ENCODE assay signal across 11 cellular contexts in genomic region chrX:53087378-53087777, GRCh38. TPM values are rescaled to one million over a fixed set of nuclear protein-coding genes. Genes with fewer than 3 reads are reported as not detected.
DNase-seq lines count a peak whose midpoint lies in the region; ATAC-seq, FAIRE-seq and TF ChIP-seq lines count a peak whose summit lies in the region.
"Had no signal": no experiment of that assay in that cellular context is flagged by ENCODE, and none has a peak within 500 bp of the region (broad histone marks: within the 10 kb centered on the region; RNA-seq: fewer than 3 reads in every experiment).

No MANE protein-coding gene starts in this region.

- intact Hi-C loops in activated CD8-positive, alpha-beta T cell treated with anti-CD3 and anti-CD28 coated beads for 36 hours (cut with micrococcal nuclease), result no loop called here
- intact Hi-C loops in activated B cell treated with CpG ODN at 0.5 μM for 24 hours (cut with micrococcal nuclease), result loop anchor here (5.0 to 10.0 kb wide), 2 partner anchors 597 to 1600 kb away; partner anchors contain the start of gene HUWE1
- intact Hi-C loops in lower lobe of right lung (cut with DNase I), result no loop called here

- H3K9me3 ChIP-seq in lower lobe of right lung, result no peaks in the 10 kb centered on the region
- H3K9me3 ChIP-seq in thoracic aorta, result no peaks in the 10 kb centered on the region
- H3K9me3 ChIP-seq: pancreas had no signal

- H3K27ac ChIP-seq in lower lobe of right lung (peak overlapping the region; percentile 46), thoracic aorta (peak overlapping the region; percentile 95 to 96)

- ATAC-seq in activated CD8-positive, alpha-beta T cell treated with anti-CD3 and anti-CD28 coated beads for 36 hours, result no peak
- ATAC-seq in activated CD8-positive, alpha-beta T cell treated with anti-CD3 and anti-CD28 coated beads, Interleukin-2, amount 10 ng/mL, durations not matched to agents 7 days and 5 days, result no peak
- ATAC-seq in activated B cell treated with CpG ODN at 0.5 μM for 24 hours (ENCODE audit: low read depth) (no peak), lower lobe of right lung (no peak), thoracic aorta (ENCODE audit: insufficient number of reproducible peaks, low FRiP score, low read depth) (no peak), HG02623 (IDR thresholded peaks at IDR 0.05; ENCODE audit: unreplicated experiment) (no peak), GM18502 (IDR thresholded peaks at IDR 0.05; ENCODE audit: poor library complexity, unreplicated experiment) (no peak)

- H3K27me3 Mint-ChIP-seq in activated CD8-positive, alpha-beta T cell treated with anti-CD3 and anti-CD28 coated beads for 36 hours, result no peaks in the 10 kb centered on the region
- no peaks in the 10 kb centered on the region for H3K27me3 Mint-ChIP-seq in activated CD8-positive, alpha-beta T cell treated with anti-CD3 and anti-CD28 coated beads, Interleukin-2, amount 10 ng/mL, durations not matched to agents 7 days and 5 days (ENCODE audit: low read depth)
- H3K27me3 Mint-ChIP-seq in activated B cell treated with CpG ODN at 0.5 μM for 24 hours, result no peaks in the 10 kb centered on the region

- peaks cover 51% of the 10 kb centered on the region for H3K36me3 Mint-ChIP-seq in activated CD8-positive, alpha-beta T cell treated with anti-CD3 and anti-CD28 coated beads for 36 hours (ENCODE audit: low read depth)
- peaks cover 32% of the 10 kb centered on the region for H3K36me3 Mint-ChIP-seq in activated CD8-positive, alpha-beta T cell treated with anti-CD3 and anti-CD28 coated beads, Interleukin-2, amount 10 ng/mL, durations not matched to agents 7 days and 5 days (ENCODE audit: low read depth)
- peaks cover 34% of the 10 kb centered on the region for H3K36me3 Mint-ChIP-seq in activated B cell treated with CpG ODN at 0.5 μM for 24 hours (ENCODE audit: low read depth)

- no peak for TF ChIP-seq CTCF in activated CD8-positive, alpha-beta T cell treated with anti-CD3 and anti-CD28 coated beads for 36 hours (IDR thresholded peaks at IDR 0.05)
- TF ChIP-seq CTCF in activated B cell treated with CpG ODN at 0.5 μM for 24 hours (IDR thresholded peaks at IDR 0.05) (no peak), lower lobe of right lung (IDR thresholded peaks at IDR 0.05) (no peak), thoracic aorta (IDR thresholded peaks at IDR 0.05) (no peak), D721Med (IDR thresholded peaks at IDR 0.05; ENCODE audit: insufficient read depth, missing control alignments) (no peak)

- H3K4me1 ChIP-seq in lower lobe of right lung, result peaks cover 17% of the 10 kb centered on the region
- peaks cover 5 to 47% of the 10 kb centered on the region in 2 donors for H3K4me1 ChIP-seq in thoracic aorta (ENCODE audit: control insufficient read depth in 1 of 2, low read depth in 2 of 2)
- H3K4me1 ChIP-seq: pancreas had no signal

- peak overlapping the region; percentile 75 for H3K4me3 Mint-ChIP-seq in activated CD8-positive, alpha-beta T cell treated with anti-CD3 and anti-CD28 coated beads for 36 hours
- H3K4me3 Mint-ChIP-seq in activated CD8-positive, alpha-beta T cell treated with anti-CD3 and anti-CD28 coated beads, Interleukin-2, amount 10 ng/mL, durations not matched to agents 7 days and 5 days, result no peak overlapping the region
- no peak overlapping the region for H3K4me3 Mint-ChIP-seq in activated B cell treated with CpG ODN at 0.5 μM for 24 hours

- H3K4me3 ChIP-seq in lower lobe of right lung (no peak overlapping the region), thoracic aorta (no peak overlapping the region)

- no peak for DNase-seq in activated CD8-positive, alpha-beta T cell treated with anti-CD3 and anti-CD28 coated beads for 36 hours
- no peak for DNase-seq in activated CD8-positive, alpha-beta T cell treated with anti-CD3 and anti-CD28 coated beads, Interleukin-2, amount 10 ng/mL, durations not matched to agents 7 days and 5 days
- no peak for DNase-seq in activated B cell treated with CpG ODN at 0.5 μM for 24 hours
- no peak for DNase-seq in lower lobe of right lung
- DNase-seq in thoracic aorta (ENCODE audit: low spot score), result no peak
- no peak for DNase-seq in D721Med (ENCODE audit: insufficient read length, low spot score)
- DNase-seq: AML-193, NCI-H187 had no signal

- CTCF ChIA-PET in activated CD8-positive, alpha-beta T cell treated with anti-CD3 and anti-CD28 coated beads for 36 hours (lab: Charles Lee), result interaction anchor here (2.7 kb wide), 1 partner anchor 17 kb away, joined by 8 read pairs; no protein-coding TSS in a partner anchor
- CTCF ChIA-PET in activated CD8-positive, alpha-beta T cell treated with anti-CD3 and anti-CD28 coated beads, Interleukin-2, amount 10 ng/mL, durations not matched to agents 7 days and 5 days (lab: Charles Lee), result interaction anchor here (1.4 kb wide), 1 partner anchor 15 kb away, joined by 3 read pairs; no protein-coding TSS in a partner anchor
- CTCF ChIA-PET in activated B cell treated with CpG ODN at 0.5 μM for 24 hours (lab: Charles Lee), result interaction anchor here (0.7 kb wide), 1 partner anchor 16 kb away, joined by 3 read pairs; no protein-coding TSS in a partner anchor

- peaks cover 53% of the 10 kb centered on the region for H3K4me1 Mint-ChIP-seq in activated CD8-positive, alpha-beta T cell treated with anti-CD3 and anti-CD28 coated beads for 36 hours (ENCODE audit: low read depth)
- H3K4me1 Mint-ChIP-seq in activated CD8-positive, alpha-beta T cell treated with anti-CD3 and anti-CD28 coated beads, Interleukin-2, amount 10 ng/mL, durations not matched to agents 7 days and 5 days (ENCODE audit: low read depth), result peaks cover 43% of the 10 kb centered on the region
- peaks cover 41% of the 10 kb centered on the region for H3K4me1 Mint-ChIP-seq in activated B cell treated with CpG ODN at 0.5 μM for 24 hours

- POLR2A ChIA-PET in activated CD8-positive, alpha-beta T cell treated with anti-CD3 and anti-CD28 coated beads for 36 hours (lab: Charles Lee), result interaction anchor here (1.2 kb wide), 1 partner anchor 15 kb away, joined by 3 read pairs; no protein-coding TSS in a partner anchor
- POLR2A ChIA-PET in activated CD8-positive, alpha-beta T cell treated with anti-CD3 and anti-CD28 coated beads, Interleukin-2, amount 10 ng/mL, durations not matched to agents 7 days and 5 days (lab: Charles Lee), result no interaction called here
- POLR2A ChIA-PET in activated B cell treated with CpG ODN at 0.5 μM for 24 hours (lab: Charles Lee), result no interaction called here

- peaks cover 18% of the 10 kb centered on the region for H3K36me3 ChIP-seq in lower lobe of right lung
- H3K36me3 ChIP-seq in thoracic aorta, result peaks cover 12% of the 10 kb centered on the region
- H3K36me3 ChIP-seq: pancreas had no signal

- peak overlapping the region; percentile 94 for H3K27ac Mint-ChIP-seq in activated CD8-positive, alpha-beta T cell treated with anti-CD3 and anti-CD28 coated beads for 36 hours
- no peak overlapping the region for H3K27ac Mint-ChIP-seq in activated CD8-positive, alpha-beta T cell treated with anti-CD3 and anti-CD28 coated beads, Interleukin-2, amount 10 ng/mL, durations not matched to agents 7 days and 5 days
- peak overlapping the region; percentile 66 for H3K27ac Mint-ChIP-seq in activated B cell treated with CpG ODN at 0.5 μM for 24 hours

- FAIRE-seq in D721Med (lab: Jason Lieb, UNC), result no peak
- FAIRE-seq: pancreas had no signal

- no peaks in the 10 kb centered on the region for H3K9me3 Mint-ChIP-seq in activated CD8-positive, alpha-beta T cell treated with anti-CD3 and anti-CD28 coated beads for 36 hours
- H3K9me3 Mint-ChIP-seq in activated CD8-positive, alpha-beta T cell treated with anti-CD3 and anti-CD28 coated beads, Interleukin-2, amount 10 ng/mL, durations not matched to agents 7 days and 5 days (ENCODE audit: insufficient read depth), result no peaks in the 10 kb centered on the region
- no peaks in the 10 kb centered on the region for H3K9me3 Mint-ChIP-seq in activated B cell treated with CpG ODN at 0.5 μM for 24 hours

- H3K27me3 ChIP-seq in lower lobe of right lung (ENCODE audit: low read depth) (no peaks in the 10 kb centered on the region), thoracic aorta (replicated peaks; ENCODE audit: insufficient read depth) (no peaks in the 10 kb centered on the region)

RNA-seq across cellular contexts. Expression of gene TSPYL2, which starts 5.2 kb away (rescaled TPM):
- 10 to 100 TPM; 56.8 to 61.0 TPM for total RNA-seq in activated CD8-positive, alpha-beta T cell treated with anti-CD3 and anti-CD28 coated beads for 36 hours
- 10 to 100 TPM; 18.1 to 20.0 TPM for total RNA-seq in activated CD8-positive, alpha-beta T cell treated with anti-CD3 and anti-CD28 coated beads, Interleukin-2, amount 10 ng/mL, durations not matched to agents 7 days and 5 days
- total RNA-seq in activated B cell treated with CpG ODN at 0.5 μM for 24 hours (48.2 and 49.7 TPM in 2 replicates), lower lobe of right lung (27.9 TPM), thoracic aorta (100 to 1,000 TPM in 1 of 2 donors, 10 to 100 TPM in 1; 83.0 to 117 TPM)

RNA-seq across cellular contexts. Expression of gene KANTR, which starts 6.6 kb away (rescaled TPM):
- total RNA-seq in activated CD8-positive, alpha-beta T cell treated with anti-CD3 and anti-CD28 coated beads for 36 hours, result 10 to 100 TPM; 11.1 to 11.7 TPM
- total RNA-seq in activated CD8-positive, alpha-beta T cell treated with anti-CD3 and anti-CD28 coated beads, Interleukin-2, amount 10 ng/mL, durations not matched to agents 7 days and 5 days, result 10 to 100 TPM; 11.5 to 11.6 TPM
- total RNA-seq in activated B cell treated with CpG ODN at 0.5 μM for 24 hours (11.2 and 12.0 TPM in 2 replicates), lower lobe of right lung (14.8 TPM), thoracic aorta (10 to 100 TPM; 25.9 to 28.6 TPM)

RNA-seq across cellular contexts. Expression of gene GPR173, which starts 38.8 kb away (rescaled TPM):
- total RNA-seq in activated CD8-positive, alpha-beta T cell treated with anti-CD3 and anti-CD28 coated beads for 36 hours, result under 1 TPM; 0.36 to 0.70 TPM
- not detected for total RNA-seq in activated CD8-positive, alpha-beta T cell treated with anti-CD3 and anti-CD28 coated beads, Interleukin-2, amount 10 ng/mL, durations not matched to agents 7 days and 5 days
- total RNA-seq in activated B cell treated with CpG ODN at 0.5 μM for 24 hours (0.10 and 0.16 TPM in 2 replicates), lower lobe of right lung (0.56 TPM), thoracic aorta (1 to 10 TPM; 2.3 to 2.7 TPM)
